Comparison of ENCODE assay signal across 1 cellular context in the genomic region with DNA sequence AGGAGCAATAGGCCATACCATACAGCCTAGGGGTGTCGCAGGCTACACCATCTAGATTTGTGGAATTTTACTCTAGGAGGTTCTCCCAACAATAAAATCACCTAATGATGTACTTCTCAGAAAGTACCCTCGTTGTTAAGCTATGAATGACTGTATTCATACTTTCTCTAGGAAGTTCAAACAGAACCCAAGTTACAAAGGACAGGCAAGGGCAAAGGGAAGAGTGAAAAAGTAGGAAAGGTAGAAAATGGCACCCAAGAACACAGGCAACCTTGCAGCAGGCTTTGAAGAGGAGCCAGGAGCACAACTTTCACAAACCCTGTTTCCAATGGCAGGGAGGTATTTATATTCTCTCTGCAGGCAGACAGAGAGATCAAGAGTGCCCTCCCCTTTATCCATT.
TF ChIP-seq lines count a peak whose summit lies in the region.

No MANE protein-coding gene starts in this region.

TF ChIP-seq in HepG2, 621 proteins besides CTCF, POLR2A, EP300 and RAD21 (continued from another document):
- TF ChIP-seq, protein P1, sequence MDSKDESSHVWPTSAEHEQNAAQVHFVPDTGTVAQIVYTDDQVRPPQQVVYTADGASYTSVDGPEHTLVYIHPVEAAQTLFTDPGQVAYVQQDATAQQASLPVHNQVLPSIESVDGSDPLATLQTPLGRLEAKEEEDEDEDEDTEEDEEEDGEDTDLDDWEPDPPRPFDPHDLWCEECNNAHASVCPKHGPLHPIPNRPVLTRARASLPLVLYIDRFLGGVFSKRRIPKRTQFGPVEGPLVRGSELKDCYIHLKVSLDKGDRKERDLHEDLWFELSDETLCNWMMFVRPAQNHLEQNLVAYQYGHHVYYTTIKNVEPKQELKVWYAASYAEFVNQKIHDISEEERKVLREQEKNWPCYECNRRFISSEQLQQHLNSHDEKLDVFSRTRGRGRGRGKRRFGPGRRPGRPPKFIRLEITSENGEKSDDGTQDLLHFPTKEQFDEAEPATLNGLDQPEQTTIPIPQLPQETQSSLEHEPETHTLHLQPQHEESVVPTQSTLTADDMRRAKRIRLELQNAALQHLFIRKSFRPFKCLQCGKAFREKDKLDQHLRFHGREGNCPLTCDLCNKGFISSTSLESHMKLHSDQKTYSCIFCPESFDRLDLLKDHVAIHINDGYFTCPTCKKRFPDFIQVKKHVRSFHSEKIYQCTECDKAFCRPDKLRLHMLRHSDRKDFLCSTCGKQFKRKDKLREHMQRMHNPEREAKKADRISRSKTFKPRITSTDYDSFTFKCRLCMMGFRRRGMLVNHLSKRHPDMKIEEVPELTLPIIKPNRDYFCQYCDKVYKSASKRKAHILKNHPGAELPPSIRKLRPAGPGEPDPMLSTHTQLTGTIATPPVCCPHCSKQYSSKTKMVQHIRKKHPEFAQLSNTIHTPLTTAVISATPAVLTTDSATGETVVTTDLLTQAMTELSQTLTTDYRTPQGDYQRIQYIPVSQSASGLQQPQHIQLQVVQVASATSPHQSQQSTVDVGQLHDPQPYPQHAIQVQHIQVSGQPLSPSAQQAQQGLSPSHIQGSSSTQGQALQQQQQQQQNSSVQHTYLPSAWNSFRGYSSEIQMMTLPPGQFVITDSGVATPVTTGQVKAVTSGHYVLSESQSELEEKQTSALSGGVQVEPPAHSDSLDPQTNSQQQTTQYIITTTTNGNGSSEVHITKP (CRISPR knock-in tag; IDR thresholded peaks at IDR 0.05; ENCODE audit: low read depth) = peak; percentile 64; the same call in 1 of the 2 replicates
- TF ChIP-seq BCL6 (CRISPR knock-in tag; IDR thresholded peaks at IDR 0.05) = peak; percentile 95
- TF ChIP-seq ZNF644 (CRISPR knock-in tag; IDR thresholded peaks at IDR 0.05; ENCODE audit: low read depth) = peak; percentile 66; the same call in 1 of the 2 replicates
- no peak for TF ChIP-seq SOX13 (IDR thresholded peaks at IDR 0.05)
- peak in 1 of 2 experiments; percentile 46; a peak in 1 of 4 replicates for TF ChIP-seq SOX13 (CRISPR knock-in tag; conservative IDR thresholded peaks at IDR 0.05 in 1 of 2, IDR thresholded peaks at IDR 0.05 in 1 of 2)
- peak; percentile 17 for TF ChIP-seq RBM22 (optimal IDR thresholded peaks at IDR 0.05; ENCODE audit: low read length)
- TF ChIP-seq, protein P2, sequence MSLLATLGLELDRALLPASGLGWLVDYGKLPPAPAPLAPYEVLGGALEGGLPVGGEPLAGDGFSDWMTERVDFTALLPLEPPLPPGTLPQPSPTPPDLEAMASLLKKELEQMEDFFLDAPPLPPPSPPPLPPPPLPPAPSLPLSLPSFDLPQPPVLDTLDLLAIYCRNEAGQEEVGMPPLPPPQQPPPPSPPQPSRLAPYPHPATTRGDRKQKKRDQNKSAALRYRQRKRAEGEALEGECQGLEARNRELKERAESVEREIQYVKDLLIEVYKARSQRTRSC (CRISPR knock-in tag; IDR thresholded peaks at IDR 0.05; ENCODE audit: low read depth) = no peak
- no peak for TF ChIP-seq PAF1 (CRISPR knock-in tag; IDR thresholded peaks at IDR 0.05)
- TF ChIP-seq, protein P3, sequence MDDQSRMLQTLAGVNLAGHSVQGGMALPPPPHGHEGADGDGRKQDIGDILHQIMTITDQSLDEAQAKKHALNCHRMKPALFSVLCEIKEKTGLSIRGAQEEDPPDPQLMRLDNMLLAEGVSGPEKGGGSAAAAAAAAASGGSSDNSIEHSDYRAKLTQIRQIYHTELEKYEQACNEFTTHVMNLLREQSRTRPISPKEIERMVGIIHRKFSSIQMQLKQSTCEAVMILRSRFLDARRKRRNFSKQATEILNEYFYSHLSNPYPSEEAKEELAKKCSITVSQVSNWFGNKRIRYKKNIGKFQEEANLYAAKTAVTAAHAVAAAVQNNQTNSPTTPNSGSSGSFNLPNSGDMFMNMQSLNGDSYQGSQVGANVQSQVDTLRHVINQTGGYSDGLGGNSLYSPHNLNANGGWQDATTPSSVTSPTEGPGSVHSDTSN (CRISPR knock-in tag; IDR thresholded peaks at IDR 0.05; ENCODE audit: borderline replicate concordance) = no peak
TF ChIP-seq in HepG2: peak in this region for 5.
